In genomic region chr1:196701144-196701543, GRCh38 we compare ENCODE assay signal across 8 cellular contexts. TPM values are rescaled to one million over a fixed set of nuclear protein-coding genes. Genes with fewer than 3 reads are reported as not detected.
"Had no signal": no experiment of that assay in that cellular context is flagged by ENCODE, and none has a peak within 500 bp of the region (broad histone marks: within the 10 kb centered on the region; RNA-seq: fewer than 3 reads in every experiment).

No MANE protein-coding gene starts in this region.

- ATAC-seq: GM12878 had no signal

- FAIRE-seq: G401.6, GM12878, GM12891, GM12892, GM18507, GM19239 had no signal

- DNase-seq: GDM1, GF-D8 had no signal

- H3K4me3 ChIP-seq: GM12878 had no signal

RNA-seq across cellular contexts. Expression of gene CFH, which starts 49.3 kb away (rescaled TPM):
- polyA plus RNA-seq: GM12878 had no signal
